Comparison of ENCODE assay signal across 8 cellular contexts in the genomic region with DNA sequence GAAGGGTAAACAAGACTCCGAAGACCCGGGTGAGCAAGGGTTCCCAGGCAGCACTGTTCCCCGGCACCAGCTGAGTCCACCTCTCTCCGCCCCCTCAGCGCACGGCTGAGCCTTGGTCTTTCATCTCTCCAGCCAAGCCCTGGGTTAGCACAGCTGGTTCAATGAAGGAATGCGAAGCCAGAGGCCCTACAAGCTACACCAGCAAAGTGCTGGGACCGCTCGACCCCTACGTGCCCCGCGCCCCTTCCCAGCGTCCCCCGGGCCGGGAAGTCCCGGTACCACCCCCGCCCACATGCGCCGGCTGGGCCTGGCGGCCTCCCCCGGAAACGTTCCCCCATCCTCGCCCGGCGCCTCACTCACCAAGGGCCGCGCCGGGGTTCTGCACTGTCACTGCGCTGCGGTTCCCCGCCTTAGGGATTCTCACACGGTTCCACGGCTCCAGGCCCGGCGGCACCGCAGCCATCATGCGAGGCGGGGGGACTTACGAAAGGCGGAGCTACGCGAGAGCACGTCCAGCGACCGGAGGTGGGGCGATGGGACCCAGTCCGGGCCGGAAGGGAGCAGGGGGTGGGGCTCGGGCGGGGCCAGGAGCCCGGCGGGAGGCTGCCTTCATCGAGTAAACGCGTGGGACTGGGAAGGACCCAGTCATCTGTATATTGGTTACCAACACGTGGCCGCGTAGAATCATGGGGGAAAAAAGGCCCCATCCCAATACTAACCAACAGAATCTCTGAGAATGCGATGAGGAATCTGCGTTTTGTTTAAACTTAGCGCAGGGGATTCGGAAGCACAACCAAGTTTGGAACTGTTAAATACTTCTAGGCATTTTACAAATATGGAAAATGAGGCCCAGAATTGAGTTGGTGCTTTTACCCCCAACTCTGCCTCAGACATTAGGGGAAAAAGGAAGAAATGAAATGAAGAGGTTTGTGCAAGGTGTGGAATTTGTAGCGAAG. TPM values are rescaled to one million over a fixed set of nuclear protein-coding genes. Genes with fewer than 3 reads are reported as not detected.
DNase-seq lines count a peak whose midpoint lies in the region; ATAC-seq and TF ChIP-seq lines count a peak whose summit lies in the region.

No MANE protein-coding gene starts in this region.

- H3K4me1 ChIP-seq in left lung: peaks cover 3 to 24% of the 10 kb centered on the region in 2 donors

- peak; percentile 86 for ATAC-seq in GM19372 (IDR thresholded peaks at IDR 0.05; ENCODE audit: low read depth, unreplicated experiment)
- peak; percentile 87 for ATAC-seq in HG03521 (IDR thresholded peaks at IDR 0.05; ENCODE audit: unreplicated experiment)
- ATAC-seq in left lung: peak; percentile 99

- H3K9me3 ChIP-seq in left lung: no peaks in the 10 kb centered on the region

- peak overlapping the region; percentile 72 to 90 for H3K4me3 ChIP-seq in left lung

- H3K27ac ChIP-seq in C4-2B (peak overlapping the region; percentile 90), left lung (peak overlapping the region; percentile 86 to 88)

- H3K36me3 ChIP-seq in left lung: peaks cover 0 to 23% of the 10 kb centered on the region in 2 donors

- H3K27me3 ChIP-seq in left lung: no peaks in the 10 kb centered on the region

- peak; percentile 91 for DNase-seq in NCI-H69 (lab: John Stamatoyannopoulos, UW)
- peak; percentile 74 to 90 for DNase-seq in activated CD4-positive, alpha-beta T cell treated with anti-CD3 and anti-CD28 coated beads, Interleukin-2, amount 50 U/mL, for 24 hours (ENCODE audit: low read depth in 1 of 2, low spot score in 1 of 2)
- DNase-seq in dermis blood vessel endothelial cell: peak; percentile 91
- peak; percentile 92 to 96 for DNase-seq in left lung
- peak; percentile 84 for DNase-seq in stimulated activated CD4-positive, alpha-beta T cell treated with anti-CD3 and anti-CD28 coated beads, Interleukin-2, amount 100 ng/mL, for 4 hours (ENCODE audit: low read depth)

- TF ChIP-seq CTCF in C4-2B (conservative IDR thresholded peaks at IDR 0.05) (no peak), left lung (IDR thresholded peaks at IDR 0.05) (no peak)

- intact Hi-C loops in left lung (cut with DNase I): no loop called here

RNA-seq across cellular contexts. Expression of gene GTPBP8, which starts 28.7 kb away (rescaled TPM):
- total RNA-seq in dermis blood vessel endothelial cell (48.6 and 49.0 TPM in 2 replicates), left lung (10 to 100 TPM; 14.7 to 16.8 TPM)

RNA-seq across cellular contexts. Expression of gene CD200R1, which starts 44.6 kb away (rescaled TPM):
- total RNA-seq in dermis blood vessel endothelial cell (not detected in 2 replicates), left lung (1 to 10 TPM; 1.2 to 2.7 TPM)

Comparison
In these comparisons a context has a peak if more than half of its experiments do, and no peak if none do; other contexts are left out.
1. Peak in every context shown above with its lines: DNase-seq, ATAC-seq, H3K4me3 ChIP-seq and H3K27ac ChIP-seq.